In genomic region chr1:10939654-10940450, GRCh38 we compare ENCODE assay signal across 8 cellular contexts.
A peak's percentile ranks its signal among the peaks of the same experiment; 100 is the strongest.
DNase-seq lines count a peak whose midpoint lies in the region; ATAC-seq lines count a peak whose summit lies in the region.

No MANE protein-coding gene starts in this region.

- peak; percentile 77 for DNase-seq in activated naive CD4-positive, alpha-beta T cell treated with anti-CD3 and anti-CD28 coated beads for 36 hours
- peak; percentile 35 to 56 for DNase-seq in stimulated activated CD4-positive, alpha-beta T cell treated with anti-CD3 and anti-CD28 coated beads, Interleukin-4, amount 100 ng/mL, for 48 hours (ENCODE audit: low read depth in 2 of 2)
- DNase-seq in ureter (ENCODE audit: low spot score) (no peak), cerebellum (ENCODE audit: low spot score) (no peak)

- ATAC-seq in GM19025 (IDR thresholded peaks at IDR 0.05; ENCODE audit: low read depth, unreplicated experiment) (peak; percentile 47), HG03175 (IDR thresholded peaks at IDR 0.05; ENCODE audit: unreplicated experiment) (peak; percentile 63), HG03135 (IDR thresholded peaks at IDR 0.05; ENCODE audit: unreplicated experiment) (no peak), GM18909 (IDR thresholded peaks at IDR 0.05; ENCODE audit: poor library complexity, unreplicated experiment) (no peak)

- peak overlapping the region; percentile 49 for H3K4me3 Mint-ChIP-seq in activated naive CD4-positive, alpha-beta T cell treated with anti-CD3 and anti-CD28 coated beads for 36 hours

- H3K27me3 Mint-ChIP-seq in activated naive CD4-positive, alpha-beta T cell treated with anti-CD3 and anti-CD28 coated beads for 36 hours (ENCODE audit: low read depth), result peaks cover 41% of the 10 kb centered on the region

- H3K27ac Mint-ChIP-seq in activated naive CD4-positive, alpha-beta T cell treated with anti-CD3 and anti-CD28 coated beads for 36 hours, result peak overlapping the region; percentile 60

- CTCF ChIA-PET in activated naive CD4-positive, alpha-beta T cell treated with anti-CD3 and anti-CD28 coated beads for 36 hours (lab: Charles Lee), result interaction anchor here (0.5 to 1.2 kb wide), 6 partner anchors 23 to 1806 kb away, joined by 3 to 4 read pairs (median 3); no protein-coding TSS in a partner anchor

- intact Hi-C loops in activated naive CD4-positive, alpha-beta T cell treated with anti-CD3 and anti-CD28 coated beads for 36 hours (cut with micrococcal nuclease), result loop anchor here (1.0 to 5.0 kb wide), 5 partner anchors 8 to 429 kb away; no protein-coding TSS in a partner anchor

- H3K4me1 Mint-ChIP-seq in activated naive CD4-positive, alpha-beta T cell treated with anti-CD3 and anti-CD28 coated beads for 36 hours (ENCODE audit: low read depth), result peaks cover 44% of the 10 kb centered on the region

- H3K9me3 Mint-ChIP-seq in activated naive CD4-positive, alpha-beta T cell treated with anti-CD3 and anti-CD28 coated beads for 36 hours, result no peaks in the 10 kb centered on the region

- H3K36me3 Mint-ChIP-seq in activated naive CD4-positive, alpha-beta T cell treated with anti-CD3 and anti-CD28 coated beads for 36 hours (ENCODE audit: low read depth), result no peaks in the 10 kb centered on the region

Comparison
In these comparisons a context has a peak if more than half of its experiments do, and no peak if none do; other contexts are left out.
1. ATAC-seq: peak in GM19025 (single experiment) and HG03175 (single experiment); none in HG03135 (single experiment) and GM18909 (single experiment).
2. DNase-seq: peak in activated naive CD4-positive, alpha-beta T cell treated with anti-CD3 and anti-CD28 coated beads for 36 hours (single experiment) and stimulated activated CD4-positive, alpha-beta T cell treated with anti-CD3 and anti-CD28 coated beads, Interleukin-4, amount 100 ng/mL, for 48 hours (2 of 2); none in ureter (single experiment) and cerebellum (single experiment).